Comparison of ENCODE assay signal across 8 cellular contexts in the genomic region with DNA sequence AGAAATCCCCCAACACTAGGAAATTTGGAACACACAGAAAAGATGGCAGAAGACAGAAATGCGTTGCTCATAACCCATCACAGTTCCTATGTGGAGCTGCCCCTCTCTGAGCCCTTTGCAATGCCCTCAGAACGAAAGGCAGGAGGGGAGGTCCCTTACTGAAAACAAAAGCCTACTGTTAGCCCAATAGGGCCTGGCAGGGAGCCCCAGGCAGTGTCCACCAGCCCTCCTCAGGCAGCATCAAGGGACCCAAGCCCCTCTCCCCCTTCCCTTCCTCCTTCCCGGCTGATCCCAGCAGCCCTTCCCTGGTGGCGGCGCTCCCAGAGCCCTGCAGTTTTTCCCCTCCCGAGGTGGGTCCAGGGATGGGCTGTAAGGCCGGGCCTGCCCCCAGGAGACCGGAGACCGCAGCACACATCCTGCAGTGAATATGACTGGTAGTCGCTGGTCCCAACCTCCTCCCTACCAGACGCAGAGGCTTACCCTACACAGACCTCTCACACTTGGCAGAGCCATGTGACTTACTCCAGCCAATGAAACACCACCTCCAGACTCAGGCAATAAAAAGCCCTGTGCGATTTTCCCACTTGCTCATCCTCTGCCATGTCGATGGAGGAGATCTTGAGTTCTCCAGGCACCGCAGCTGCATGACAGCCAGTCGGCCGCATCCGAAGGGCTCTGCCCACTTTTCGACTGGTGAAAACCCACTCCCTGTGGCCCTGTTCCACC. TPM values are rescaled to one million over a fixed set of nuclear protein-coding genes. Genes with fewer than 3 reads are reported as not detected.
DNase-seq lines count a peak whose midpoint lies in the region; ATAC-seq and TF ChIP-seq lines count a peak whose summit lies in the region.

No MANE protein-coding gene starts in this region.

- no peaks in the 10 kb centered on the region for H3K36me3 Mint-ChIP-seq in neural progenitor cell

- peaks cover 12% of the 10 kb centered on the region for H3K4me1 Mint-ChIP-seq in neural progenitor cell

- peak; percentile 90 for DNase-seq in GM12864 (ENCODE audit: low read depth)
- peak; percentile 92 for DNase-seq in Jurkat, Clone E6-1 (ENCODE audit: low read depth, low spot score)
- DNase-seq in activated naive CD4-positive, alpha-beta T cell treated with anti-CD3 and anti-CD28 coated beads, Interleukin-2, amount 50 U/mL, for 16 hours = peak; percentile 42
- DNase-seq in neural progenitor cell (ENCODE audit: low spot score) = peak; percentile 44
- DNase-seq in RWPE1 (ENCODE audit: low spot score) = no peak
- no peak for DNase-seq in PC-3
- DNase-seq in left lobe of liver (ENCODE audit: low spot score) = no peak

- no peaks in the 10 kb centered on the region for H3K27me3 ChIP-seq in neural progenitor cell
- H3K27me3 ChIP-seq in PC-3 (ENCODE audit: low read length) = no peaks in the 10 kb centered on the region

- H3K4me3 ChIP-seq in GM12864 (ENCODE audit: low read depth, low read length) = peak overlapping the region; percentile 59
- H3K4me3 ChIP-seq in Jurkat, Clone E6-1 (ENCODE audit: low read length) = peak overlapping the region; percentile 52
- H3K4me3 ChIP-seq in neural progenitor cell = no peak overlapping the region
- no peak overlapping the region for H3K4me3 ChIP-seq in PC-3 (ENCODE audit: low read length)

- H3K4me2 ChIP-seq in neural progenitor cell (peak overlapping the region; percentile 37), PC-3 (ENCODE audit: low read length) (no peak overlapping the region)

- H3F3A ChIP-seq in neural progenitor cell (ENCODE audit: low read depth) = peaks cover 7% of the 10 kb centered on the region
- no peaks in the 10 kb centered on the region for H3F3A ChIP-seq in PC-3 (ENCODE audit: low read length, unreplicated experiment)

- H2AFZ ChIP-seq in neural progenitor cell (replicated peaks) (peak overlapping the region; percentile 97), PC-3 (ENCODE audit: low read length) (no peak overlapping the region)

- no peak overlapping the region for H3K4me3 Mint-ChIP-seq in neural progenitor cell

- POLR2A ChIA-PET in RWPE1 (lab: Yijun Ruan, JAX; ENCODE audit: low non-redundant PET) = no interaction called here
- POLR2A ChIA-PET in PC-3 (lab: Charles Lee; ENCODE audit: unreplicated experiment) = no interaction called here

- H4K20me1 ChIP-seq in neural progenitor cell (ENCODE audit: low read depth) (no peaks in the 10 kb centered on the region), PC-3 (ENCODE audit: low read length) (no peaks in the 10 kb centered on the region)

- H3K9me3 Mint-ChIP-seq in neural progenitor cell = peaks cover 5% of the 10 kb centered on the region

- TF ChIP-seq CTCF in GM12864 (IDR thresholded peaks at IDR 0.05; ENCODE audit: low read depth, low read length, missing control alignments) = no peak
- no peak for TF ChIP-seq CTCF in neural progenitor cell (IDR thresholded peaks at IDR 0.05)
- no peak for TF ChIP-seq CTCF in RWPE1 (conservative IDR thresholded peaks at IDR 0.05; ENCODE audit: low read depth)
- TF ChIP-seq CTCF in PC-3 (conservative IDR thresholded peaks at IDR 0.05; ENCODE audit: low read depth, low read length) = no peak

- H3K9me3 ChIP-seq in neural progenitor cell (ENCODE audit: low read depth) = no peaks in the 10 kb centered on the region
- no peaks in the 10 kb centered on the region for H3K9me3 ChIP-seq in PC-3 (ENCODE audit: low read length)

- intact Hi-C loops in PC-3 (cut with micrococcal nuclease) = no loop called here

- CTCF ChIA-PET in RWPE1 (lab: Yijun Ruan, JAX) (interaction anchor here (0.5 to 0.7 kb wide), 2 partner anchors 10 to 74 kb away, joined by 3 to 4 read pairs; no protein-coding TSS in a partner anchor), PC-3 (lab: Charles Lee) (no interaction called here)

- H3K4me1 ChIP-seq in neural progenitor cell = peaks cover 12% of the 10 kb centered on the region
- no peaks in the 10 kb centered on the region for H3K4me1 ChIP-seq in PC-3 (ENCODE audit: insufficient read depth, low read length)

- H3K9me2 ChIP-seq in PC-3 (replicated peaks; ENCODE audit: low read length) = no peaks in the 10 kb centered on the region

- H3K27ac ChIP-seq in neural progenitor cell = no peak overlapping the region
- H3K27ac ChIP-seq in RWPE1 = no peak overlapping the region
- no peak overlapping the region for H3K27ac ChIP-seq in PC-3 (ENCODE audit: low read length)

- H3K9ac ChIP-seq in neural progenitor cell = no peak overlapping the region
- no peak overlapping the region for H3K9ac ChIP-seq in PC-3 (ENCODE audit: low read length)

- H3K36me3 ChIP-seq in neural progenitor cell (no peaks in the 10 kb centered on the region), PC-3 (ENCODE audit: low read depth, low read length) (no peaks in the 10 kb centered on the region)

- H3K27ac Mint-ChIP-seq in neural progenitor cell = peak overlapping the region; percentile 63

- peak; percentile 57 for ATAC-seq in GM21526 (IDR thresholded peaks at IDR 0.05; ENCODE audit: low FRiP score, unreplicated experiment)
- ATAC-seq in PC-3 = no peak
- ATAC-seq in left lobe of liver = no peak

- peaks cover 3% of the 10 kb centered on the region for H3K27me3 Mint-ChIP-seq in neural progenitor cell (ENCODE audit: insufficient read depth, low read depth)

- no peaks in the 10 kb centered on the region for H3K79me2 ChIP-seq in neural progenitor cell (ENCODE audit: low read depth)
- no peaks in the 10 kb centered on the region for H3K79me2 ChIP-seq in PC-3 (ENCODE audit: low read length)

- no TSS peak for BruUV-seq in PC-3 (replicated peaks; lab: Mats Ljungman, UMichigan)

RNA-seq across cellular contexts. Expression of gene DUSP2, which starts 19.4 kb away (rescaled TPM):
- 31.3 TPM for polyA plus RNA-seq in Jurkat, Clone E6-1 (2012; ENCODE audit: insufficient read depth, insufficient read length)
- total RNA-seq in neural progenitor cell (ENCODE audit: low replicate concordance) (2.3 TPM in 1 of 2 replicates, not detected in the other), PC-3 (2014; rRNA removed) (6.9 and 16.7 TPM in 2 replicates), left lobe of liver (0.98 TPM)

RNA-seq across cellular contexts. Expression of gene ASTL, which starts 26.3 kb away (rescaled TPM):
- polyA plus RNA-seq in Jurkat, Clone E6-1 (2012; ENCODE audit: insufficient read depth, insufficient read length) = not detected
- total RNA-seq in neural progenitor cell (ENCODE audit: low replicate concordance) = not detected in 2 replicates
- not detected in 2 replicates for total RNA-seq in PC-3 (2014; rRNA removed)
- not detected for total RNA-seq in left lobe of liver

RNA-seq across cellular contexts. Expression of gene STARD7, which starts 44.0 kb away (rescaled TPM):
- 82.0 TPM for polyA plus RNA-seq in Jurkat, Clone E6-1 (2012; ENCODE audit: insufficient read depth, insufficient read length)
- total RNA-seq in neural progenitor cell (ENCODE audit: low replicate concordance) (162 and 179 TPM in 2 replicates), PC-3 (2014; rRNA removed) (164 and 169 TPM in 2 replicates), left lobe of liver (67.6 TPM)

RNA-seq across cellular contexts. Expression of gene ADRA2B, which starts 48.3 kb away (rescaled TPM):
- polyA plus RNA-seq in Jurkat, Clone E6-1 (2012; ENCODE audit: insufficient read depth, insufficient read length) = not detected
- 3.0 and 10.5 TPM in 2 replicates for total RNA-seq in neural progenitor cell (ENCODE audit: low replicate concordance)
- total RNA-seq in PC-3 (2014; rRNA removed) = 0.12 TPM in 1 of 2 replicates, not detected in the other
- 11.4 TPM for total RNA-seq in left lobe of liver

Comparison
In these comparisons a context has a peak if more than half of its experiments do, and no peak if none do; other contexts are left out.
1. DNase-seq: peak in GM12864 (single experiment), Jurkat, Clone E6-1 (single experiment), activated naive CD4-positive, alpha-beta T cell treated with anti-CD3 and anti-CD28 coated beads, Interleukin-2, amount 50 U/mL, for 16 hours (single experiment) and neural progenitor cell (single experiment); none in RWPE1 (single experiment), PC-3 (single experiment) and left lobe of liver (single experiment).
2. H3K4me3 ChIP-seq: peak in GM12864 (single experiment) and Jurkat, Clone E6-1 (single experiment); none in neural progenitor cell (single experiment) and PC-3 (single experiment).